1 cellular context compared by ENCODE assay signal in genomic region chr6:14458669-14459266, GRCh38.
TF ChIP-seq lines count a peak whose summit lies in the region.

No MANE protein-coding gene starts in this region.

TF ChIP-seq in HepG2, 621 proteins besides CTCF, POLR2A, EP300 and RAD21 (continued from another document):
- no peak for TF ChIP-seq NFE2L1 (CRISPR knock-in tag; IDR thresholded peaks at IDR 0.05; ENCODE audit: borderline replicate concordance)
- TF ChIP-seq ZNF296 (CRISPR knock-in tag; conservative IDR thresholded peaks at IDR 0.05), result no peak
- no peak for TF ChIP-seq ZNF556 (CRISPR knock-in tag; IDR thresholded peaks at IDR 0.05; ENCODE audit: borderline replicate concordance)
- no peak for TF ChIP-seq ZNF225 (CRISPR knock-in tag; IDR thresholded peaks at IDR 0.05)
- no peak for TF ChIP-seq MYPOP (CRISPR knock-in tag; IDR thresholded peaks at IDR 0.05)
- no peak for TF ChIP-seq TCF12 (IDR thresholded peaks at IDR 0.05)
- no peak for TF ChIP-seq TCF12 (CRISPR knock-in tag; IDR thresholded peaks at IDR 0.05)
TF ChIP-seq in HepG2: peak in this region for 2.
